In genomic region chr1:37438971-37439671, GRCh38 we compare ENCODE assay signal across 1 cellular context.
A peak's percentile ranks its signal among the peaks of the same experiment; 100 is the strongest.
TF ChIP-seq lines count a peak whose summit lies in the region.

No MANE protein-coding gene starts in this region.

TF ChIP-seq in K562, 482 proteins besides CTCF, POLR2A, EP300 and RAD21 (continued from another document):
- TF ChIP-seq RCOR1 (IDR thresholded peaks at IDR 0.05; ENCODE audit: borderline replicate concordance in 1 of 2, low read depth in 2 of 2, low read length in 2 of 2) (peak in 1 of 2 experiments; percentile 50; a peak in 1 of 4 replicates), KDM1A (IDR thresholded peaks at IDR 0.05) (peak in 1 of 2 experiments; percentile 37; a peak in 1 of 4 replicates), SMARCA5 (IDR thresholded peaks at IDR 0.05) (peak; percentile 77; the same call in 1 of the 2 replicates), CHD4 (IDR thresholded peaks at IDR 0.05; ENCODE audit: insufficient read depth, insufficient replicate concordance, low read depth, low read length, poor library complexity, severe bottlenecking) (peak; percentile 46), ADNP (tag; IDR thresholded peaks at IDR 0.05) (peak; percentile 72; the same call in 1 of the 2 replicates), CBX1 (IDR thresholded peaks at IDR 0.05; ENCODE audit: low read depth) (peak; percentile 58; the same call in 1 of the 2 replicates), NEUROD1 (IDR thresholded peaks at IDR 0.05; ENCODE audit: borderline replicate concordance, low read depth, low read length, partially characterized antibody) (no peak), ZFP36 (IDR thresholded peaks at IDR 0.05; ENCODE audit: low read depth, low read length, partially characterized antibody) (peak; percentile 24), ZNF79 (CRISPR knock-in tag; IDR thresholded peaks at IDR 0.05; ENCODE audit: low read depth) (no peak), RBM25 (IDR thresholded peaks at IDR 0.05; ENCODE audit: low read depth, low read length, severe bottlenecking) (peak; percentile 86)
- TF ChIP-seq, protein P1, sequence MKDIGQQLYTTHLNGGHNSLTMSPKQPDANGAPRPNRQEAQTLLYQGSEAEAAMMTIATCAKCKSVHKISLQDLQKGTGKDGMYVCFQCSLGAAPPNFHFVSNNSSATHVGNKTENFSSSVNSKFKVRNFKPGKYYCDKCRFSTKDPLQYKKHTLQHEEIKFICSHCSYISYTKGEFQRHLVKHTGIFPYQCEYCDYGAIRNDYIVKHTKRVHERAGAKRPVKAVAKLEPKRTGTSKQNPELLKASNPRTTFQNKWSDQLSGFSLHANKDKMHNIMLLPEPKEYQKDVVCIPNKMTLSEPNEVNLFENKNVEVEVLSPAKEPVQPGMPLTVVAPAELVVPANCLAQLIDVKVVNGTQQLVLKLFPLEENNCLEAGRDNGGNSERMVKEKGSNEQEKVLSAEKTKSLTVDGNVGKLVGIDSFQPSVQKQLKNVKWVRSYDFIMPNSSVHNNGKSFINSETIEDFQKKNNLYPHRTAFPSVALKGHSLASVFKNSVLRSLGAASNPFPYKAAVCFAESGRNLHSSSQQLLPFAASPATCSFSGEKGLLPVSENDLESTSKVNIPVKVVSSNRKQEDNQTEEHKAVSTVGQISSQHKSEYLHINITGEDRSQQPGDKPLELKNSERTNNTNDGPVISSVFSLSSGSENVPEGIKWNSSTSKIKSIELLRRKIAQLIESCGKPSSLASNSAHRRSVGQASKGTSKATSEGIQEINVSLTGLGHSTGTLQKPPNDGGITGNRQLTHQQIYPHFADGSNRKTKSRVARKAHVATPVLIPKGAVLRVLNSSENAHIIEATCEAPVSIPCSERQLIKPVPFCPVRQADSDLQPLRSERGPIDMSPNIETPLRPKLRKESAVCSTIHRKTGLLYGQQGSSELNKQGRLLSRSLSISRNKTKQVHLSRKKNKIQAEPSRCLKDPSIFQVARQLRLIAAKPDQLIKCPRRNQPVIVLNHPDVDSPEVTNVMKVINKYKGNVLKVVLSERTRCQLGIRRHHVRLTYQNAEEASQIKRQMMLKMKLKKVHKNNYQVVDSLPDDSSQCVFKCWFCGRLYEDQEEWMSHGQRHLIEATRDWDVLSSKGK (CRISPR knock-in tag; IDR thresholded peaks at IDR 0.05), result no peak
